In the genomic region with DNA sequence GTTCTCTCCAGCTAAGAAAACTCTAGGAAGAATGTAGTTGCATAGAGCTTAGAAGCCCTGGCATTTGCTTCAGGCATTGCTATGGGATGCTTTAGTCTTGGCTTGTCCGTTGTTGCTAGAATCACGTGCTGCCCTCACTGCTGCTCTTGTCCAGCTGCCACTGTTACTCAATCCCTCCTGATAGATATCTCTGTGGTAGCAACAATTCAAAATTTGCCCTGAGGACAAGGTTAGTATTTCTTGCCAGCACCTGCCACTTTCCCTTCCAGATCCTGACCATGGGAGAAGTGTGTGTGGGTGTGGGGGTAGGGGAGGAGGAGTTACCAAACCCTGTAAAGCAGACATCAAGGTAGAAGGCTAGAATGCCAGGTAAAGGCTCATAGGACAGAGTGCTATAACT, we compare ENCODE assay signal across 1 cellular context.
TF ChIP-seq lines count a peak whose summit lies in the region.

No MANE protein-coding gene starts in this region.

TF ChIP-seq in SK-N-SH, 30 proteins besides CTCF, POLR2A, EP300 and RAD21 (continued from another document):
- TF ChIP-seq, protein P1, sequence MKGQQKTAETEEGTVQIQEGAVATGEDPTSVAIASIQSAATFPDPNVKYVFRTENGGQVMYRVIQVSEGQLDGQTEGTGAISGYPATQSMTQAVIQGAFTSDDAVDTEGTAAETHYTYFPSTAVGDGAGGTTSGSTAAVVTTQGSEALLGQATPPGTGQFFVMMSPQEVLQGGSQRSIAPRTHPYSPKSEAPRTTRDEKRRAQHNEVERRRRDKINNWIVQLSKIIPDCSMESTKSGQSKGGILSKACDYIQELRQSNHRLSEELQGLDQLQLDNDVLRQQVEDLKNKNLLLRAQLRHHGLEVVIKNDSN (IDR thresholded peaks at IDR 0.05; ENCODE audit: borderline replicate concordance, low read depth) = no peak
- TF ChIP-seq, protein P2, sequence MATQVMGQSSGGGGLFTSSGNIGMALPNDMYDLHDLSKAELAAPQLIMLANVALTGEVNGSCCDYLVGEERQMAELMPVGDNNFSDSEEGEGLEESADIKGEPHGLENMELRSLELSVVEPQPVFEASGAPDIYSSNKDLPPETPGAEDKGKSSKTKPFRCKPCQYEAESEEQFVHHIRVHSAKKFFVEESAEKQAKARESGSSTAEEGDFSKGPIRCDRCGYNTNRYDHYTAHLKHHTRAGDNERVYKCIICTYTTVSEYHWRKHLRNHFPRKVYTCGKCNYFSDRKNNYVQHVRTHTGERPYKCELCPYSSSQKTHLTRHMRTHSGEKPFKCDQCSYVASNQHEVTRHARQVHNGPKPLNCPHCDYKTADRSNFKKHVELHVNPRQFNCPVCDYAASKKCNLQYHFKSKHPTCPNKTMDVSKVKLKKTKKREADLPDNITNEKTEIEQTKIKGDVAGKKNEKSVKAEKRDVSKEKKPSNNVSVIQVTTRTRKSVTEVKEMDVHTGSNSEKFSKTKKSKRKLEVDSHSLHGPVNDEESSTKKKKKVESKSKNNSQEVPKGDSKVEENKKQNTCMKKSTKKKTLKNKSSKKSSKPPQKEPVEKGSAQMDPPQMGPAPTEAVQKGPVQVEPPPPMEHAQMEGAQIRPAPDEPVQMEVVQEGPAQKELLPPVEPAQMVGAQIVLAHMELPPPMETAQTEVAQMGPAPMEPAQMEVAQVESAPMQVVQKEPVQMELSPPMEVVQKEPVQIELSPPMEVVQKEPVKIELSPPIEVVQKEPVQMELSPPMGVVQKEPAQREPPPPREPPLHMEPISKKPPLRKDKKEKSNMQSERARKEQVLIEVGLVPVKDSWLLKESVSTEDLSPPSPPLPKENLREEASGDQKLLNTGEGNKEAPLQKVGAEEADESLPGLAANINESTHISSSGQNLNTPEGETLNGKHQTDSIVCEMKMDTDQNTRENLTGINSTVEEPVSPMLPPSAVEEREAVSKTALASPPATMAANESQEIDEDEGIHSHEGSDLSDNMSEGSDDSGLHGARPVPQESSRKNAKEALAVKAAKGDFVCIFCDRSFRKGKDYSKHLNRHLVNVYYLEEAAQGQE (IDR thresholded peaks at IDR 0.05; ENCODE audit: low read depth, low read length) = no peak
- TF ChIP-seq TCF12 (IDR thresholded peaks at IDR 0.05) (no peak), JUND (IDR thresholded peaks at IDR 0.05) (no peak), FOXM1 (IDR thresholded peaks at IDR 0.05; ENCODE audit: low read depth) (no peak), RXRA (IDR thresholded peaks at IDR 0.05; ENCODE audit: borderline replicate concordance, low read depth) (no peak), MEF2A (IDR thresholded peaks at IDR 0.05; ENCODE audit: borderline replicate concordance, low read depth) (no peak), ELF1 (IDR thresholded peaks at IDR 0.05) (no peak), SIN3A (IDR thresholded peaks at IDR 0.05; ENCODE audit: borderline replicate concordance, low read depth, low read length) (no peak), FOXJ3 (CRISPR knock-in tag; IDR thresholded peaks at IDR 0.05) (no peak), POLR2AphosphoS5 (IDR thresholded peaks at IDR 0.05; ENCODE audit: low read depth, low read length) (no peak), RCOR1 (IDR thresholded peaks at IDR 0.05; ENCODE audit: low read length) (peak; percentile 45; the same call in 1 of the 2 replicates), GATA2 (CRISPR knock-in tag; IDR thresholded peaks at IDR 0.05) (peak; percentile 76), EZH2phosphoT487 (IDR thresholded peaks at IDR 0.05; ENCODE audit: borderline replicate concordance, low read depth) (no peak), TAF1 (IDR thresholded peaks at IDR 0.05; ENCODE audit: borderline replicate concordance, low read depth, low read length) (no peak), SMC3 (IDR thresholded peaks at IDR 0.05; ENCODE audit: low read depth, low read length) (no peak), CHD2 (IDR thresholded peaks at IDR 0.05; ENCODE audit: low read length, partially characterized antibody) (peak; percentile 49)
- TF ChIP-seq, protein P3, sequence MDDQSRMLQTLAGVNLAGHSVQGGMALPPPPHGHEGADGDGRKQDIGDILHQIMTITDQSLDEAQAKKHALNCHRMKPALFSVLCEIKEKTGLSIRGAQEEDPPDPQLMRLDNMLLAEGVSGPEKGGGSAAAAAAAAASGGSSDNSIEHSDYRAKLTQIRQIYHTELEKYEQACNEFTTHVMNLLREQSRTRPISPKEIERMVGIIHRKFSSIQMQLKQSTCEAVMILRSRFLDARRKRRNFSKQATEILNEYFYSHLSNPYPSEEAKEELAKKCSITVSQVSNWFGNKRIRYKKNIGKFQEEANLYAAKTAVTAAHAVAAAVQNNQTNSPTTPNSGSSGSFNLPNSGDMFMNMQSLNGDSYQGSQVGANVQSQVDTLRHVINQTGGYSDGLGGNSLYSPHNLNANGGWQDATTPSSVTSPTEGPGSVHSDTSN (IDR thresholded peaks at IDR 0.05) = no peak
- TF ChIP-seq, protein P4, sequence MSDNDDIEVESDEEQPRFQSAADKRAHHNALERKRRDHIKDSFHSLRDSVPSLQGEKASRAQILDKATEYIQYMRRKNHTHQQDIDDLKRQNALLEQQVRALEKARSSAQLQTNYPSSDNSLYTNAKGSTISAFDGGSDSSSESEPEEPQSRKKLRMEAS (IDR thresholded peaks at IDR 0.05; ENCODE audit: low read depth) = no peak
- TF ChIP-seq, protein P5, sequence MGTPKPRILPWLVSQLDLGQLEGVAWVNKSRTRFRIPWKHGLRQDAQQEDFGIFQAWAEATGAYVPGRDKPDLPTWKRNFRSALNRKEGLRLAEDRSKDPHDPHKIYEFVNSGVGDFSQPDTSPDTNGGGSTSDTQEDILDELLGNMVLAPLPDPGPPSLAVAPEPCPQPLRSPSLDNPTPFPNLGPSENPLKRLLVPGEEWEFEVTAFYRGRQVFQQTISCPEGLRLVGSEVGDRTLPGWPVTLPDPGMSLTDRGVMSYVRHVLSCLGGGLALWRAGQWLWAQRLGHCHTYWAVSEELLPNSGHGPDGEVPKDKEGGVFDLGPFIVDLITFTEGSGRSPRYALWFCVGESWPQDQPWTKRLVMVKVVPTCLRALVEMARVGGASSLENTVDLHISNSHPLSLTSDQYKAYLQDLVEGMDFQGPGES (IDR thresholded peaks at IDR 0.05; ENCODE audit: low read depth, low read length) = no peak
- TF ChIP-seq, protein P6, sequence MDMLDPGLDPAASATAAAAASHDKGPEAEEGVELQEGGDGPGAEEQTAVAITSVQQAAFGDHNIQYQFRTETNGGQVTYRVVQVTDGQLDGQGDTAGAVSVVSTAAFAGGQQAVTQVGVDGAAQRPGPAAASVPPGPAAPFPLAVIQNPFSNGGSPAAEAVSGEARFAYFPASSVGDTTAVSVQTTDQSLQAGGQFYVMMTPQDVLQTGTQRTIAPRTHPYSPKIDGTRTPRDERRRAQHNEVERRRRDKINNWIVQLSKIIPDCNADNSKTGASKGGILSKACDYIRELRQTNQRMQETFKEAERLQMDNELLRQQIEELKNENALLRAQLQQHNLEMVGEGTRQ (IDR thresholded peaks at IDR 0.05; ENCODE audit: borderline replicate concordance, low read depth, low read length) = no peak; the same call in 1 of the 2 replicates
TF ChIP-seq in SK-N-SH: peak in this region for 4.
